8 cellular contexts compared by ENCODE assay signal in genomic region chrX:8971116-8971515, GRCh38.
DNase-seq lines count a peak whose midpoint lies in the region; ATAC-seq and TF ChIP-seq lines count a peak whose summit lies in the region.

No MANE protein-coding gene starts in this region.

- no peaks in the 10 kb centered on the region for H3K4me1 Mint-ChIP-seq in naive thymus-derived CD8-positive, alpha-beta T cell

- peaks cover 0 to 1% (median 0%) of the 10 kb centered on the region in 5 donors for H3K27me3 Mint-ChIP-seq in naive thymus-derived CD8-positive, alpha-beta T cell

- no peak for DNase-seq in AG09309 (ENCODE audit: low read depth)
- peak; percentile 37 to 69 for DNase-seq in NCI-H524 (lab: John Stamatoyannopoulos, UW)
- DNase-seq in central memory CD4-positive, alpha-beta T cell: peak; percentile 38
- DNase-seq in naive thymus-derived CD8-positive, alpha-beta T cell: peak in 4 of 10 donors; percentile 5 to 61 (median 46)
- DNase-seq in activated effector memory CD4-positive, alpha-beta T cell treated with Interleukin-2 at 50 U/mL for 16 hours: no peak
- no peak for DNase-seq in KG1 (lab: John Stamatoyannopoulos, UW)

- H3K27ac Mint-ChIP-seq in naive thymus-derived CD8-positive, alpha-beta T cell: peak overlapping the region in 3 of 10 donors; percentile 26 to 60 (median 44)

- H3K4me3 Mint-ChIP-seq in naive thymus-derived CD8-positive, alpha-beta T cell: no peak overlapping the region

- peak; percentile 73 to 76 for ATAC-seq in naive thymus-derived CD8-positive, alpha-beta T cell
- ATAC-seq in HG02970 (IDR thresholded peaks at IDR 0.05; ENCODE audit: low FRiP score, unreplicated experiment): no peak

- no peak overlapping the region for H3K4me3 ChIP-seq in AG09309 (ENCODE audit: control insufficient read depth, low read depth, low read length)

- POLR2A ChIA-PET in naive thymus-derived CD8-positive, alpha-beta T cell (lab: Charles Lee): no interaction called here

- peaks cover 0 to 10% (median 0%) of the 10 kb centered on the region in 9 donors for H3K9me3 Mint-ChIP-seq in naive thymus-derived CD8-positive, alpha-beta T cell

- H3K36me3 Mint-ChIP-seq in naive thymus-derived CD8-positive, alpha-beta T cell: peaks cover 0 to 4% (median 0%) of the 10 kb centered on the region in 3 donors

- TF ChIP-seq CTCF in AG09309 (IDR thresholded peaks at IDR 0.05; ENCODE audit: control insufficient read depth, insufficient read depth, low read depth, low read length, missing control alignments) (peak; percentile 24), GM12873 (IDR thresholded peaks at IDR 0.05; ENCODE audit: insufficient read depth, low read depth, low read length, missing control alignments) (peak; percentile 42)

Comparison
In these comparisons a context has a peak if more than half of its experiments do, and no peak if none do; other contexts are left out.
1. DNase-seq: peak in NCI-H524 (2 of 2) and central memory CD4-positive, alpha-beta T cell (single experiment); none in AG09309 (single experiment), activated effector memory CD4-positive, alpha-beta T cell treated with Interleukin-2 at 50 U/mL for 16 hours (single experiment) and KG1 (single experiment).